Comparison of ENCODE assay signal across 1 cellular context in the genomic region with DNA sequence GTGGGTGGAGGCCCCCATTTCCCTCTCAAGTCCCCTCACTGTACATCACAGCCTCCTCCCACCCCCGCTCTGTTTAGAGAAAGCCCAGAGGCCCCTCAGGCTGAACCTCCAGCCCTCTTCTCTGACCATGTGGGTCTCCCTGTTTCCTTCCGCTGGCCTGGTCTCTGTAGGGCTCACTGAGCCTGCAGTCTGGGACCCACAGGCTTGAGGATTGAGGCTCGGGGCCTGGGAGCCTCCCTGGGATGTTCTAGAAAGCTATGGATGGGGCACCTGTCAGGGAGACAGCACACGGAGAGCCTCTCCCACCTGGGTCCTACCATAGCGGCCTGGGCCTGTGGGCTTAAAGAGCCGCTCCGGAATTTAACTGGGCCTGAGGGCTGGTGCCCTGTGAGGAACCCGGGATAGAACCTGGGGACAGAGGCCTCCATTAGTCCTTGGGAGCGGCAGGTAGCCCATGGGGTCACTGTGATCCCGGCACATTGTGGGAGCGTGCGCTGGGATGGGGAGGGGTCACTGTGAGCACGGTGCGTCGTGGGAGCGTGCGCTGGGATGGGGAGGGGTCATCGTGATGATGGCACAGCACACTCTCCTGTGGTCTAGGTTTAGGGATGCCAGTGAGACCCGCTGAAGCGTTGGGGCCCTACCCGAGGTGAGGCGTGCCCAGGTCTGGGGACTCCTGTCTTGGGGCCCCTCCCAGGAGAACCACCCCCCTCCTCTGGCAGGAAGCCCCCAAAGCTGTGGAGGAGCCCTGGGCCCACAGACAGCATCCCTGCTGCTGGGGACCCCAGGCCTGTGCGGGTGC.
TF ChIP-seq lines count a peak whose summit lies in the region.

No MANE protein-coding gene starts in this region.

TF ChIP-seq in IMR-90, 13 proteins besides CTCF, POLR2A, EP300 and RAD21:
- no peak for TF ChIP-seq CEBPB (IDR thresholded peaks at IDR 0.05; ENCODE audit: low read depth, low read length)
- TF ChIP-seq RCOR1 (IDR thresholded peaks at IDR 0.05; ENCODE audit: insufficient replicate concordance, low read length), result no peak
- no peak for TF ChIP-seq MAFK (IDR thresholded peaks at IDR 0.05; ENCODE audit: low read depth, low read length)
TF ChIP-seq in IMR-90: peak in this region for 0.
